Comparison of ENCODE assay signal across 8 cellular contexts in genomic region chr10:33248638-33249037, GRCh38.
A peak's percentile ranks its signal among the peaks of the same experiment; 100 is the strongest.
DNase-seq lines count a peak whose midpoint lies in the region; ATAC-seq, FAIRE-seq and TF ChIP-seq lines count a peak whose summit lies in the region.

No MANE protein-coding gene starts in this region.

- no peak overlapping the region for H3K4me3 ChIP-seq in body of pancreas

- no peaks in the 10 kb centered on the region for H3K4me1 ChIP-seq in body of pancreas

- intact Hi-C loops in body of pancreas (cut with DNase I), result no loop called here

- no peaks in the 10 kb centered on the region for H3K9me3 ChIP-seq in body of pancreas

- no peak for TF ChIP-seq POLR2A in body of pancreas (IDR thresholded peaks at IDR 0.05)

- H3K27ac Mint-ChIP-seq in natural killer cell treated with Interleukin-12 subunit alpha and Interleukin-12 subunit beta and Interleukin-15 and Interleukin-18, amount 100 ng/mL, for 72 hours, result peak overlapping the region; percentile 21 to 29

- H3K4me1 Mint-ChIP-seq in activated T-cell treated with anti-CD3 and anti-CD28 coated beads, Interleukin-2, amount 50 U/mL, for 4 hours (ENCODE audit: low read depth), result peaks cover 72% of the 10 kb centered on the region
- H3K4me1 Mint-ChIP-seq in natural killer cell treated with Interleukin-12 subunit alpha and Interleukin-12 subunit beta and Interleukin-15 and Interleukin-18, amount 100 ng/mL, for 72 hours (ENCODE audit: low read depth in 2 of 2), result peaks cover 32 to 34% of the 10 kb centered on the region in 2 donors

- FAIRE-seq in frontal cortex (lab: Jason Lieb, UNC), result no peak

- peak overlapping the region; percentile 16 for H3K4me3 Mint-ChIP-seq in activated T-cell treated with anti-CD3 and anti-CD28 coated beads, Interleukin-2, amount 50 U/mL, for 4 hours
- H3K4me3 Mint-ChIP-seq in natural killer cell treated with Interleukin-12 subunit alpha and Interleukin-12 subunit beta and Interleukin-15 and Interleukin-18, amount 100 ng/mL, for 72 hours, result peak overlapping the region; percentile 31

- no peaks in the 10 kb centered on the region for H3K36me3 ChIP-seq in body of pancreas (replicated peaks in 1 of 2; ENCODE audit: insufficient read depth in 1 of 2, low read depth in 2 of 2)

- peaks cover 3% of the 10 kb centered on the region for H3K9me3 Mint-ChIP-seq in activated T-cell treated with anti-CD3 and anti-CD28 coated beads, Interleukin-2, amount 50 U/mL, for 4 hours
- no peaks in the 10 kb centered on the region for H3K9me3 Mint-ChIP-seq in natural killer cell treated with Interleukin-12 subunit alpha and Interleukin-12 subunit beta and Interleukin-15 and Interleukin-18, amount 100 ng/mL, for 72 hours

- no peak for TF ChIP-seq CTCF in body of pancreas (IDR thresholded peaks at IDR 0.05)

- no peaks in the 10 kb centered on the region for H3K36me3 Mint-ChIP-seq in activated T-cell treated with anti-CD3 and anti-CD28 coated beads, Interleukin-2, amount 50 U/mL, for 4 hours (ENCODE audit: insufficient read depth)
- no peaks in the 10 kb centered on the region for H3K36me3 Mint-ChIP-seq in natural killer cell treated with Interleukin-12 subunit alpha and Interleukin-12 subunit beta and Interleukin-15 and Interleukin-18, amount 100 ng/mL, for 72 hours

- no peak for DNase-seq in activated T-cell treated with anti-CD3 and anti-CD28 coated beads, Interleukin-2, amount 50 U/mL, for 4 hours
- DNase-seq in activated T-cell treated with anti-CD3 and anti-CD28 coated beads for 4 hours (no peak), Kasumi-1 (lab: John Stamatoyannopoulos, UW) (peak; percentile 94 to 96), amniotic epithelial cell (ENCODE audit: low read depth) (peak; percentile 94), ecto neural progenitor cell (ENCODE audit: low spot score) (no peak), body of pancreas (no peak), frontal cortex (ENCODE audit: low spot score in 2 of 2) (no peak)
- DNase-seq in natural killer cell treated with Interleukin-12 subunit alpha and Interleukin-12 subunit beta and Interleukin-15 and Interleukin-18, amount 100 ng/mL, for 72 hours (ENCODE audit: low spot score), result no peak

- peak; percentile 85 to 89 for ATAC-seq in activated T-cell treated with anti-CD3 and anti-CD28 coated beads, Interleukin-2, amount 50 U/mL, for 4 hours
- peak; percentile 88 to 90 for ATAC-seq in natural killer cell treated with Interleukin-12 subunit alpha and Interleukin-12 subunit beta and Interleukin-15 and Interleukin-18, amount 100 ng/mL, for 72 hours
- no peak for ATAC-seq in body of pancreas

- 39 to 48% methylated on average over 1 of the region's 1 CpG for WGBS in body of pancreas, 2 donors

- no peaks in the 10 kb centered on the region for H3K27me3 ChIP-seq in body of pancreas

- peak overlapping the region in 1 of 4 donors; percentile 3 for H3K27ac ChIP-seq in body of pancreas

- H3K27me3 Mint-ChIP-seq in activated T-cell treated with anti-CD3 and anti-CD28 coated beads, Interleukin-2, amount 50 U/mL, for 4 hours (ENCODE audit: low read depth), result peaks cover 2% of the 10 kb centered on the region
- H3K27me3 Mint-ChIP-seq in natural killer cell treated with Interleukin-12 subunit alpha and Interleukin-12 subunit beta and Interleukin-15 and Interleukin-18, amount 100 ng/mL, for 72 hours, result peaks cover 18 to 25% of the 10 kb centered on the region in 2 donors

Comparison
In these comparisons a context has a peak if more than half of its experiments do, and no peak if none do; other contexts are left out.
1. DNase-seq: peak in Kasumi-1 (2 of 2) and amniotic epithelial cell (single experiment); none in activated T-cell treated with anti-CD3 and anti-CD28 coated beads, Interleukin-2, amount 50 U/mL, for 4 hours (single experiment), activated T-cell treated with anti-CD3 and anti-CD28 coated beads for 4 hours (single experiment), natural killer cell treated with Interleukin-12 subunit alpha and Interleukin-12 subunit beta and Interleukin-15 and Interleukin-18, amount 100 ng/mL, for 72 hours (single experiment), ecto neural progenitor cell (single experiment), body of pancreas (0 of 4) and frontal cortex (0 of 2).